In the genomic region with DNA sequence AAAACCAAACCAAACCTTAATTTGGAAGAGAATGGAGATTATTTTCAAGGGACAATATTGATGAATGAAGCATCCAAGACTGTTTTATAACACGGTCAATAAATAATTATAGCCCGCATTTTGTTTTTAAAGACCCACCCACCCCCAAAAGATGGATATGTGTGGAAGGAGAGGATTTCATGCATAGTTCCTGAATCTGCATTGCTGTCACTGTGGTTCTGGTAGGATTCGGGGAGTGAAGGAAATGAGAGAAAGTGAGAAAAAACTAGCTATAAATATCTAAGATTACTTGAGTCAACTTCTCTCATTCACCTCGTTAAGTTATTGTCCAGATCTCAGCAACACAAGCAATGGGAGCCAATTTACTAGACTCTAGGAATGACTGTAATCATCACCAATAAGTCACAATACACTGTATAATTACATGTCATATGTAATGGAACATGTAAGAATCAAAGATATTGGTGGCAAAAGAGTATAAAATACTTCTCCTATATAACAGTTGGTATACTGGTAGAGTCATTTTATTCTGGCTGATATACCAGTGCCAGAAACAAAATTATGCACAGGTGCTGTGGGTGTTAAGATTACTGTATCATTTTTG, we compare ENCODE assay signal across 1 cellular context.
TF ChIP-seq lines count a peak whose summit lies in the region.

No MANE protein-coding gene starts in this region.

TF ChIP-seq in HepG2, 621 proteins besides CTCF, POLR2A, EP300 and RAD21:
- TF ChIP-seq, protein P1, sequence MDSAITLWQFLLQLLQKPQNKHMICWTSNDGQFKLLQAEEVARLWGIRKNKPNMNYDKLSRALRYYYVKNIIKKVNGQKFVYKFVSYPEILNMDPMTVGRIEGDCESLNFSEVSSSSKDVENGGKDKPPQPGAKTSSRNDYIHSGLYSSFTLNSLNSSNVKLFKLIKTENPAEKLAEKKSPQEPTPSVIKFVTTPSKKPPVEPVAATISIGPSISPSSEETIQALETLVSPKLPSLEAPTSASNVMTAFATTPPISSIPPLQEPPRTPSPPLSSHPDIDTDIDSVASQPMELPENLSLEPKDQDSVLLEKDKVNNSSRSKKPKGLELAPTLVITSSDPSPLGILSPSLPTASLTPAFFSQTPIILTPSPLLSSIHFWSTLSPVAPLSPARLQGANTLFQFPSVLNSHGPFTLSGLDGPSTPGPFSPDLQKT (CRISPR knock-in tag; IDR thresholded peaks at IDR 0.05; ENCODE audit: borderline replicate concordance): no peak
- TF ChIP-seq MAZ (IDR thresholded peaks at IDR 0.05; ENCODE audit: borderline replicate concordance, low read depth, low read length) (no peak), MAZ (CRISPR knock-in tag; IDR thresholded peaks at IDR 0.05; ENCODE audit: low read depth) (no peak), JUND (CRISPR knock-in tag; IDR thresholded peaks at IDR 0.05) (no peak), CHCHD3 (CRISPR knock-in tag; IDR thresholded peaks at IDR 0.05) (no peak), ZFYVE20 (CRISPR knock-in tag; IDR thresholded peaks at IDR 0.05; ENCODE audit: borderline replicate concordance, low read depth) (no peak), ZNF652 (CRISPR knock-in tag; IDR thresholded peaks at IDR 0.05; ENCODE audit: borderline replicate concordance, low read depth) (no peak), TBL1XR1 (IDR thresholded peaks at IDR 0.05; ENCODE audit: borderline replicate concordance, low read length, partially characterized antibody) (no peak), SNRNP70 (IDR thresholded peaks at IDR 0.05; ENCODE audit: low read depth, low read length) (no peak), ZNF264 (CRISPR knock-in tag; IDR thresholded peaks at IDR 0.05) (no peak), POLR2AphosphoS5 (IDR thresholded peaks at IDR 0.05; ENCODE audit: low read depth, low read length) (no peak), ATAD3A (CRISPR knock-in tag; IDR thresholded peaks at IDR 0.05) (no peak), ZNF841 (CRISPR knock-in tag; IDR thresholded peaks at IDR 0.05; ENCODE audit: borderline replicate concordance) (no peak)
- TF ChIP-seq, protein P2, sequence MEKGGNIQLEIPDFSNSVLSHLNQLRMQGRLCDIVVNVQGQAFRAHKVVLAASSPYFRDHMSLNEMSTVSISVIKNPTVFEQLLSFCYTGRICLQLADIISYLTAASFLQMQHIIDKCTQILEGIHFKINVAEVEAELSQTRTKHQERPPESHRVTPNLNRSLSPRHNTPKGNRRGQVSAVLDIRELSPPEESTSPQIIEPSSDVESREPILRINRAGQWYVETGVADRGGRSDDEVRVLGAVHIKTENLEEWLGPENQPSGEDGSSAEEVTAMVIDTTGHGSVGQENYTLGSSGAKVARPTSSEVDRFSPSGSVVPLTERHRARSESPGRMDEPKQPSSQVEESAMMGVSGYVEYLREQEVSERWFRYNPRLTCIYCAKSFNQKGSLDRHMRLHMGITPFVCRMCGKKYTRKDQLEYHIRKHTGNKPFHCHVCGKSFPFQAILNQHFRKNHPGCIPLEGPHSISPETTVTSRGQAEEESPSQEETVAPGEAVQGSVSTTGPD (CRISPR knock-in tag; IDR thresholded peaks at IDR 0.05): no peak
- TF ChIP-seq, protein P3, sequence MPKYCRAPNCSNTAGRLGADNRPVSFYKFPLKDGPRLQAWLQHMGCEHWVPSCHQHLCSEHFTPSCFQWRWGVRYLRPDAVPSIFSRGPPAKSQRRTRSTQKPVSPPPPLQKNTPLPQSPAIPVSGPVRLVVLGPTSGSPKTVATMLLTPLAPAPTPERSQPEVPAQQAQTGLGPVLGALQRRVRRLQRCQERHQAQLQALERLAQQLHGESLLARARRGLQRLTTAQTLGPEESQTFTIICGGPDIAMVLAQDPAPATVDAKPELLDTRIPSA (CRISPR knock-in tag; IDR thresholded peaks at IDR 0.05; ENCODE audit: borderline replicate concordance): no peak
- TF ChIP-seq, protein P4, sequence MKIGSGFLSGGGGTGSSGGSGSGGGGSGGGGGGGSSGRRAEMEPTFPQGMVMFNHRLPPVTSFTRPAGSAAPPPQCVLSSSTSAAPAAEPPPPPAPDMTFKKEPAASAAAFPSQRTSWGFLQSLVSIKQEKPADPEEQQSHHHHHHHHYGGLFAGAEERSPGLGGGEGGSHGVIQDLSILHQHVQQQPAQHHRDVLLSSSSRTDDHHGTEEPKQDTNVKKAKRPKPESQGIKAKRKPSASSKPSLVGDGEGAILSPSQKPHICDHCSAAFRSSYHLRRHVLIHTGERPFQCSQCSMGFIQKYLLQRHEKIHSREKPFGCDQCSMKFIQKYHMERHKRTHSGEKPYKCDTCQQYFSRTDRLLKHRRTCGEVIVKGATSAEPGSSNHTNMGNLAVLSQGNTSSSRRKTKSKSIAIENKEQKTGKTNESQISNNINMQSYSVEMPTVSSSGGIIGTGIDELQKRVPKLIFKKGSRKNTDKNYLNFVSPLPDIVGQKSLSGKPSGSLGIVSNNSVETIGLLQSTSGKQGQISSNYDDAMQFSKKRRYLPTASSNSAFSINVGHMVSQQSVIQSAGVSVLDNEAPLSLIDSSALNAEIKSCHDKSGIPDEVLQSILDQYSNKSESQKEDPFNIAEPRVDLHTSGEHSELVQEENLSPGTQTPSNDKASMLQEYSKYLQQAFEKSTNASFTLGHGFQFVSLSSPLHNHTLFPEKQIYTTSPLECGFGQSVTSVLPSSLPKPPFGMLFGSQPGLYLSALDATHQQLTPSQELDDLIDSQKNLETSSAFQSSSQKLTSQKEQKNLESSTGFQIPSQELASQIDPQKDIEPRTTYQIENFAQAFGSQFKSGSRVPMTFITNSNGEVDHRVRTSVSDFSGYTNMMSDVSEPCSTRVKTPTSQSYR (CRISPR knock-in tag; IDR thresholded peaks at IDR 0.05; ENCODE audit: borderline replicate concordance): no peak
- TF ChIP-seq, protein P5, sequence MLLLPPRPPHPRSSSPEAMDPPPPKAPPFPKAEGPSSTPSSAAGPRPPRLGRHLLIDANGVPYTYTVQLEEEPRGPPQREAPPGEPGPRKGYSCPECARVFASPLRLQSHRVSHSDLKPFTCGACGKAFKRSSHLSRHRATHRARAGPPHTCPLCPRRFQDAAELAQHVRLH (CRISPR knock-in tag; IDR thresholded peaks at IDR 0.05; ENCODE audit: borderline replicate concordance, low read depth): no peak
- TF ChIP-seq, protein P6, sequence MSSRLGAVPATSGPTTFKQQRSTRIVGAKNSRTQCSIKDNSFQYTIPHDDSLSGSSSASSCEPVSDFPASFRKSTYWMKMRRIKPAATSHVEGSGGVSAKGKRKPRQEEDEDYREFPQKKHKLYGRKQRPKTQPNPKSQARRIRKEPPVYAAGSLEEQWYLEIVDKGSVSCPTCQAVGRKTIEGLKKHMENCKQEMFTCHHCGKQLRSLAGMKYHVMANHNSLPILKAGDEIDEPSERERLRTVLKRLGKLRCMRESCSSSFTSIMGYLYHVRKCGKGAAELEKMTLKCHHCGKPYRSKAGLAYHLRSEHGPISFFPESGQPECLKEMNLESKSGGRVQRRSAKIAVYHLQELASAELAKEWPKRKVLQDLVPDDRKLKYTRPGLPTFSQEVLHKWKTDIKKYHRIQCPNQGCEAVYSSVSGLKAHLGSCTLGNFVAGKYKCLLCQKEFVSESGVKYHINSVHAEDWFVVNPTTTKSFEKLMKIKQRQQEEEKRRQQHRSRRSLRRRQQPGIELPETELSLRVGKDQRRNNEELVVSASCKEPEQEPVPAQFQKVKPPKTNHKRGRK (CRISPR knock-in tag; IDR thresholded peaks at IDR 0.05): no peak
- TF ChIP-seq, protein P7, sequence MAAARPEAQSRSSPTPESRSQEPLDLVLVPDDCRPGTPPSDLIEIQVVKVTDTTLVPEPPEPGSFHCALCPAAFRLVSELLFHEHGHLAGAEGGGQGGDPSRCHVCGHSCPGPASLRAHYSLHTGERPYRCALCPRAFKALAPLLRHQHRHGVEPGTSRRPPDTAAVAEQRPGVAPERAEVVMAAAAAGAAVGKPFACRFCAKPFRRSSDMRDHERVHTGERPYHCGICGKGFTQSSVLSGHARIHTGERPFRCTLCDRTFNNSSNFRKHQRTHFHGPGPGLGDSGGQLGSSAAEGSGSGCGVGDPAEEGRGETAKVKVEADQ (CRISPR knock-in tag; IDR thresholded peaks at IDR 0.05; ENCODE audit: borderline replicate concordance): no peak
- TF ChIP-seq, protein P8, sequence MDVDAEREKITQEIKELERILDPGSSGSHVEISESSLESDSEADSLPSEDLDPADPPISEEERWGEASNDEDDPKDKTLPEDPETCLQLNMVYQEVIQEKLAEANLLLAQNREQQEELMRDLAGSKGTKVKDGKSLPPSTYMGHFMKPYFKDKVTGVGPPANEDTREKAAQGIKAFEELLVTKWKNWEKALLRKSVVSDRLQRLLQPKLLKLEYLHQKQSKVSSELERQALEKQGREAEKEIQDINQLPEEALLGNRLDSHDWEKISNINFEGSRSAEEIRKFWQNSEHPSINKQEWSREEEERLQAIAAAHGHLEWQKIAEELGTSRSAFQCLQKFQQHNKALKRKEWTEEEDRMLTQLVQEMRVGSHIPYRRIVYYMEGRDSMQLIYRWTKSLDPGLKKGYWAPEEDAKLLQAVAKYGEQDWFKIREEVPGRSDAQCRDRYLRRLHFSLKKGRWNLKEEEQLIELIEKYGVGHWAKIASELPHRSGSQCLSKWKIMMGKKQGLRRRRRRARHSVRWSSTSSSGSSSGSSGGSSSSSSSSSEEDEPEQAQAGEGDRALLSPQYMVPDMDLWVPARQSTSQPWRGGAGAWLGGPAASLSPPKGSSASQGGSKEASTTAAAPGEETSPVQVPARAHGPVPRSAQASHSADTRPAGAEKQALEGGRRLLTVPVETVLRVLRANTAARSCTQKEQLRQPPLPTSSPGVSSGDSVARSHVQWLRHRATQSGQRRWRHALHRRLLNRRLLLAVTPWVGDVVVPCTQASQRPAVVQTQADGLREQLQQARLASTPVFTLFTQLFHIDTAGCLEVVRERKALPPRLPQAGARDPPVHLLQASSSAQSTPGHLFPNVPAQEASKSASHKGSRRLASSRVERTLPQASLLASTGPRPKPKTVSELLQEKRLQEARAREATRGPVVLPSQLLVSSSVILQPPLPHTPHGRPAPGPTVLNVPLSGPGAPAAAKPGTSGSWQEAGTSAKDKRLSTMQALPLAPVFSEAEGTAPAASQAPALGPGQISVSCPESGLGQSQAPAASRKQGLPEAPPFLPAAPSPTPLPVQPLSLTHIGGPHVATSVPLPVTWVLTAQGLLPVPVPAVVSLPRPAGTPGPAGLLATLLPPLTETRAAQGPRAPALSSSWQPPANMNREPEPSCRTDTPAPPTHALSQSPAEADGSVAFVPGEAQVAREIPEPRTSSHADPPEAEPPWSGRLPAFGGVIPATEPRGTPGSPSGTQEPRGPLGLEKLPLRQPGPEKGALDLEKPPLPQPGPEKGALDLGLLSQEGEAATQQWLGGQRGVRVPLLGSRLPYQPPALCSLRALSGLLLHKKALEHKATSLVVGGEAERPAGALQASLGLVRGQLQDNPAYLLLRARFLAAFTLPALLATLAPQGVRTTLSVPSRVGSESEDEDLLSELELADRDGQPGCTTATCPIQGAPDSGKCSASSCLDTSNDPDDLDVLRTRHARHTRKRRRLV (CRISPR knock-in tag; IDR thresholded peaks at IDR 0.05): no peak
